In the genomic region with DNA sequence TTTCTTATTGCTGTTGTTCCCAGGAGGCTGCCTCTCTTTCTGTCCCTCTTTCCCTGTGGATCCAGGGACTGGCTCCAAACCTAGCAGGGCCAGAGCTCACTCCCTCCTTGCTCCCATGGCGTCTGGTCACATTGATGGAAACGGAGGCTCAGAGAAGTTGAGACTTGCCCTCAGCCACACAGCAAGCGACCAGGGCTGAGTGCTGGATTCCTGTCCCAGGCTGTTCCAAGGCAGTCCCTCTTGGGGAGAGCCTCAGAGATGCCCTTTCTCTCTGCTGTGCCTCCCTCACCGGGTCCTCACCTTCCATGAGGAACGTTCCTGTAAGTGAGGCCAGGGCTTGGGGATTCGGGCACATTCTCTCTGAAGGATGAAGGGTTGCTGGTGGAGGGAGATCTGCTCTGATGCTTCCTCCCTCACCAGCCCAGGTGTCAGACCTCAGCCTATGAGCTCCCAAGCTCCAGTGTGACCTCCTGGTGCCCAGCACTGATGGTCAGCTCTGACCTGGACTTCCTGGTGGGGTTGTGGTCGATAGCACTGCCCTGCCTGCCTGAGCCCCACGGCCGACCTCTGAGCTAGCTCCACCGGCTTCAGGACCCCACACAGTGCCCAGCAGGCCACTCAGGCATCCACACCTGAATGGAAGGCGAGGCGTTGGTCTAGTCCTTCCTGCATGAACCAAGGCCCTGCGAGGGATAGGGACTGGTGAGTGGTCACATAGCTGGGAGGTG, we compare ENCODE assay signal across 3 cellular contexts.
TF ChIP-seq lines count a peak whose summit lies in the region.

No MANE protein-coding gene starts in this region.

TF ChIP-seq in HepG2, 621 proteins besides CTCF, POLR2A, EP300 and RAD21 (continues in another document):
- TF ChIP-seq CBX1 (IDR thresholded peaks at IDR 0.05; ENCODE audit: low read depth) (peak; percentile 20), FIP1L1 (IDR thresholded peaks at IDR 0.05; ENCODE audit: borderline replicate concordance, insufficient read depth, low read depth, low read length) (no peak), TOPORS (CRISPR knock-in tag; IDR thresholded peaks at IDR 0.05) (no peak), ZNF280B (CRISPR knock-in tag; IDR thresholded peaks at IDR 0.05; ENCODE audit: borderline replicate concordance) (peak; percentile 78; the same call in 1 of the 2 replicates), ZNF296 (CRISPR knock-in tag; conservative IDR thresholded peaks at IDR 0.05) (0 out of 2 replicates have a peak, but pooled peaks have one; percentile 46), RXRA (CRISPR knock-in tag; IDR thresholded peaks at IDR 0.05) (peak; percentile 13; the same call in 1 of the 2 replicates)
- TF ChIP-seq, protein P1, sequence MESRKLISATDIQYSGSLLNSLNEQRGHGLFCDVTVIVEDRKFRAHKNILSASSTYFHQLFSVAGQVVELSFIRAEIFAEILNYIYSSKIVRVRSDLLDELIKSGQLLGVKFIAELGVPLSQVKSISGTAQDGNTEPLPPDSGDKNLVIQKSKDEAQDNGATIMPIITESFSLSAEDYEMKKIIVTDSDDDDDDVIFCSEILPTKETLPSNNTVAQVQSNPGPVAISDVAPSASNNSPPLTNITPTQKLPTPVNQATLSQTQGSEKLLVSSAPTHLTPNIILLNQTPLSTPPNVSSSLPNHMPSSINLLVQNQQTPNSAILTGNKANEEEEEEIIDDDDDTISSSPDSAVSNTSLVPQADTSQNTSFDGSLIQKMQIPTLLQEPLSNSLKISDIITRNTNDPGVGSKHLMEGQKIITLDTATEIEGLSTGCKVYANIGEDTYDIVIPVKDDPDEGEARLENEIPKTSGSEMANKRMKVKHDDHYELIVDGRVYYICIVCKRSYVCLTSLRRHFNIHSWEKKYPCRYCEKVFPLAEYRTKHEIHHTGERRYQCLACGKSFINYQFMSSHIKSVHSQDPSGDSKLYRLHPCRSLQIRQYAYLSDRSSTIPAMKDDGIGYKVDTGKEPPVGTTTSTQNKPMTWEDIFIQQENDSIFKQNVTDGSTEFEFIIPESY (CRISPR knock-in tag; IDR thresholded peaks at IDR 0.05): no peak

TF ChIP-seq in WTC11, 78 proteins besides CTCF, POLR2A, EP300 and RAD21:
- TF ChIP-seq TEAD1 (CRISPR knock-in tag; IDR thresholded peaks at IDR 0.05) (no peak), ZNF281 (CRISPR knock-in tag; IDR thresholded peaks at IDR 0.05) (no peak), CDX4 (CRISPR knock-in tag; IDR thresholded peaks at IDR 0.05; ENCODE audit: borderline replicate concordance) (no peak), CREM (CRISPR knock-in tag; IDR thresholded peaks at IDR 0.05) (no peak), SMAD4 (CRISPR knock-in tag; IDR thresholded peaks at IDR 0.05) (no peak), SOX15 (CRISPR knock-in tag; IDR thresholded peaks at IDR 0.05) (no peak), GABPB1 (CRISPR knock-in tag; IDR thresholded peaks at IDR 0.05) (no peak), ZNF138 (CRISPR knock-in tag; conservative IDR thresholded peaks at IDR 0.05) (no peak), GTF2I (CRISPR knock-in tag; conservative IDR thresholded peaks at IDR 0.05) (no peak), PRDM15 (CRISPR knock-in tag; IDR thresholded peaks at IDR 0.05) (no peak), IRF2 (CRISPR knock-in tag; IDR thresholded peaks at IDR 0.05; ENCODE audit: borderline replicate concordance, low read depth) (no peak), NR2C2 (CRISPR knock-in tag; IDR thresholded peaks at IDR 0.05) (no peak), ZNF232 (CRISPR knock-in tag; IDR thresholded peaks at IDR 0.05) (no peak), CREB1 (CRISPR knock-in tag; IDR thresholded peaks at IDR 0.05) (no peak), FOXJ3 (CRISPR knock-in tag; IDR thresholded peaks at IDR 0.05; ENCODE audit: borderline replicate concordance) (no peak), ATF1 (CRISPR knock-in tag; IDR thresholded peaks at IDR 0.05) (no peak), TEAD4 (CRISPR knock-in tag; IDR thresholded peaks at IDR 0.05) (no peak)
- TF ChIP-seq, protein P2, sequence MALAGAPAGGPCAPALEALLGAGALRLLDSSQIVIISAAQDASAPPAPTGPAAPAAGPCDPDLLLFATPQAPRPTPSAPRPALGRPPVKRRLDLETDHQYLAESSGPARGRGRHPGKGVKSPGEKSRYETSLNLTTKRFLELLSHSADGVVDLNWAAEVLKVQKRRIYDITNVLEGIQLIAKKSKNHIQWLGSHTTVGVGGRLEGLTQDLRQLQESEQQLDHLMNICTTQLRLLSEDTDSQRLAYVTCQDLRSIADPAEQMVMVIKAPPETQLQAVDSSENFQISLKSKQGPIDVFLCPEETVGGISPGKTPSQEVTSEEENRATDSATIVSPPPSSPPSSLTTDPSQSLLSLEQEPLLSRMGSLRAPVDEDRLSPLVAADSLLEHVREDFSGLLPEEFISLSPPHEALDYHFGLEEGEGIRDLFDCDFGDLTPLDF (CRISPR knock-in tag; IDR thresholded peaks at IDR 0.05): no peak

TF ChIP-seq in SK-N-SH, 30 proteins besides CTCF, POLR2A, EP300 and RAD21:
- TF ChIP-seq ELF1 (IDR thresholded peaks at IDR 0.05): no peak
- no peak for TF ChIP-seq RCOR1 (IDR thresholded peaks at IDR 0.05; ENCODE audit: low read length)
- no peak for TF ChIP-seq FOXJ3 (CRISPR knock-in tag; IDR thresholded peaks at IDR 0.05)
- TF ChIP-seq, protein P1 (IDR thresholded peaks at IDR 0.05; ENCODE audit: borderline replicate concordance, low read depth): no peak
- TF ChIP-seq YY1 (IDR thresholded peaks at IDR 0.05; ENCODE audit: low read depth): no peak
- TF ChIP-seq MXI1 (IDR thresholded peaks at IDR 0.05; ENCODE audit: low read depth, low read length): no peak
- no peak for TF ChIP-seq GABPA (IDR thresholded peaks at IDR 0.05; ENCODE audit: low read depth)
- TF ChIP-seq RFX5 (IDR thresholded peaks at IDR 0.05; ENCODE audit: low read length): no peak
- no peak for TF ChIP-seq NFIC (IDR thresholded peaks at IDR 0.05; ENCODE audit: borderline replicate concordance)
- no peak for TF ChIP-seq TAF1 (IDR thresholded peaks at IDR 0.05; ENCODE audit: borderline replicate concordance, low read depth, low read length)
- TF ChIP-seq, protein P3, sequence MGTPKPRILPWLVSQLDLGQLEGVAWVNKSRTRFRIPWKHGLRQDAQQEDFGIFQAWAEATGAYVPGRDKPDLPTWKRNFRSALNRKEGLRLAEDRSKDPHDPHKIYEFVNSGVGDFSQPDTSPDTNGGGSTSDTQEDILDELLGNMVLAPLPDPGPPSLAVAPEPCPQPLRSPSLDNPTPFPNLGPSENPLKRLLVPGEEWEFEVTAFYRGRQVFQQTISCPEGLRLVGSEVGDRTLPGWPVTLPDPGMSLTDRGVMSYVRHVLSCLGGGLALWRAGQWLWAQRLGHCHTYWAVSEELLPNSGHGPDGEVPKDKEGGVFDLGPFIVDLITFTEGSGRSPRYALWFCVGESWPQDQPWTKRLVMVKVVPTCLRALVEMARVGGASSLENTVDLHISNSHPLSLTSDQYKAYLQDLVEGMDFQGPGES (IDR thresholded peaks at IDR 0.05; ENCODE audit: low read depth, low read length): no peak
- no peak for TF ChIP-seq PBX3 (IDR thresholded peaks at IDR 0.05)
- no peak for TF ChIP-seq EZH2phosphoT487 (IDR thresholded peaks at IDR 0.05; ENCODE audit: borderline replicate concordance, low read depth)
- TF ChIP-seq, protein P4, sequence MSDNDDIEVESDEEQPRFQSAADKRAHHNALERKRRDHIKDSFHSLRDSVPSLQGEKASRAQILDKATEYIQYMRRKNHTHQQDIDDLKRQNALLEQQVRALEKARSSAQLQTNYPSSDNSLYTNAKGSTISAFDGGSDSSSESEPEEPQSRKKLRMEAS (IDR thresholded peaks at IDR 0.05; ENCODE audit: low read depth): no peak
- TF ChIP-seq, protein P5, sequence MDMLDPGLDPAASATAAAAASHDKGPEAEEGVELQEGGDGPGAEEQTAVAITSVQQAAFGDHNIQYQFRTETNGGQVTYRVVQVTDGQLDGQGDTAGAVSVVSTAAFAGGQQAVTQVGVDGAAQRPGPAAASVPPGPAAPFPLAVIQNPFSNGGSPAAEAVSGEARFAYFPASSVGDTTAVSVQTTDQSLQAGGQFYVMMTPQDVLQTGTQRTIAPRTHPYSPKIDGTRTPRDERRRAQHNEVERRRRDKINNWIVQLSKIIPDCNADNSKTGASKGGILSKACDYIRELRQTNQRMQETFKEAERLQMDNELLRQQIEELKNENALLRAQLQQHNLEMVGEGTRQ (IDR thresholded peaks at IDR 0.05; ENCODE audit: borderline replicate concordance, low read depth, low read length): no peak
- TF ChIP-seq, protein P6, sequence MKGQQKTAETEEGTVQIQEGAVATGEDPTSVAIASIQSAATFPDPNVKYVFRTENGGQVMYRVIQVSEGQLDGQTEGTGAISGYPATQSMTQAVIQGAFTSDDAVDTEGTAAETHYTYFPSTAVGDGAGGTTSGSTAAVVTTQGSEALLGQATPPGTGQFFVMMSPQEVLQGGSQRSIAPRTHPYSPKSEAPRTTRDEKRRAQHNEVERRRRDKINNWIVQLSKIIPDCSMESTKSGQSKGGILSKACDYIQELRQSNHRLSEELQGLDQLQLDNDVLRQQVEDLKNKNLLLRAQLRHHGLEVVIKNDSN (IDR thresholded peaks at IDR 0.05; ENCODE audit: borderline replicate concordance, low read depth): no peak
